8 cellular contexts compared by ENCODE assay signal in the genomic region with DNA sequence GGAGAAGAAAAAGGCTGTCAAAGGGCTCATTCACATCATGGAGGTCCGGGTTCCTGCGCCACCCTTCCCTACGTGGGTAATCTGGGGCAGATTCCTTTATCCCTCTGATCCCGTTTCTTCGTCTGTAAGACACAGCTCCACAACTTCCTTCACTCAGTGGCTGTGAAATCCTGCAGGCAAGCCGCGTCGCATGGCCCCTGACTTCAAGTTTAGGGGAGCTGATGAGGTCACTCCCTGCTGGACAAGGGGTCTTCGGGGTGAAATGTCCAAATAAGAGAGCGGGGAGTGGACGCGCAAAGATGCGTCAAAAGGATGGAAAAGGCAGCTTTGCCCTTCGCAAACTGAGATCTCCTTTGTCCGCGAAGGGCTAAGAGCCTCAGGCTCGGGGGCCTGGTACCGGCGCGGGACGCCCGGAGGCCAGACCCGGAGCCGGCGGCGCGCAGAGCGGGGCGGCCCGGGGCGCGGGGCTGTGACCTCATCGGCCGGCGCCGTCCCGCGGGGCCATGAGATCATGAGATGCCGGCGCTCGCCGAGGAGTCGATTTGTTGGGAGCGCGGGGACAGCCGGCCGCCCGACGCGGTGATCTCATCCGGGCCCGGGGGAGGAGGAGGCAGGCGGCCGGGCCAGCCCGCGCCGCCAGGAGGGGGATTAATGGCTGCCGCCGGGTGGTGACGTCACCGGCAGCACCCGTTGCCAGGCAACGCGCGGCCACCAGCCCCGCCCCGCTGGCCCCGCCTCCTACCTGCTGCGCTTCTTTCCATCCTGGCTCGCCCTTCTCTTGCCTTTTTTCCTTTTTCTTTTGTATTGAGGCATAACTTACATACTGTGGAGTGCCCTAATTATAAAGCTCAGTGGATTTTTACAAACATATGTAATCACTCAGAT.
DNase-seq lines count a peak whose midpoint lies in the region; TF ChIP-seq lines count a peak whose summit lies in the region.

No MANE protein-coding gene starts in this region.

- peak overlapping the region; percentile 41 for H2AFZ ChIP-seq in H9 (ENCODE audit: low read length)
- peak overlapping the region; percentile 98 for H2AFZ ChIP-seq in neuronal stem cell (ENCODE audit: low read length)

- H2BK15ac ChIP-seq in H9 (ENCODE audit: low read depth, low read length) (no peak overlapping the region), neuronal stem cell (ENCODE audit: low read length) (no peak overlapping the region)

- H3K79me1 ChIP-seq in H9 (ENCODE audit: insufficient read depth, low read depth, low read length, poor library complexity, severe bottlenecking) = no peaks in the 10 kb centered on the region
- peaks cover 2% of the 10 kb centered on the region for H3K79me1 ChIP-seq in neuronal stem cell (ENCODE audit: low read depth, low read length)

- no peaks in the 10 kb centered on the region for H3K79me2 ChIP-seq in H9 (ENCODE audit: insufficient read depth, low read length)

- H3K4ac ChIP-seq in H9 (ENCODE audit: low read depth, low read length) = peak overlapping the region; percentile 97
- no peak overlapping the region for H3K4ac ChIP-seq in neuronal stem cell (ENCODE audit: low read length)

- peak overlapping the region; percentile 92 for H4K8ac ChIP-seq in H9 (replicated peaks; ENCODE audit: insufficient read length, low read depth, low read length)
- peak overlapping the region; percentile 90 for H4K8ac ChIP-seq in neuronal stem cell (ENCODE audit: low read depth, low read length)

- peak overlapping the region; percentile 99 for H4K5ac ChIP-seq in H9 (ENCODE audit: insufficient read length, low read depth, low read length)

- H3K27ac Mint-ChIP-seq in H9 = peak overlapping the region; percentile 98 to 100 (median 100)

- H4K91ac ChIP-seq in H9 (ENCODE audit: insufficient read length, low read depth, low read length) (peak overlapping the region; percentile 43), neuronal stem cell (ENCODE audit: low read depth, low read length, poor library complexity) (no peak overlapping the region)

- no peak overlapping the region for H3K23ac ChIP-seq in H9 (ENCODE audit: insufficient read length, low read depth, low read length)
- H3K23ac ChIP-seq in neuronal stem cell (ENCODE audit: low read depth, low read length, poor library complexity) = peak overlapping the region; percentile 56

- no peak overlapping the region for H2BK20ac ChIP-seq in H9 (ENCODE audit: low read depth, low read length, poor library complexity, severe bottlenecking)

- H2BK12ac ChIP-seq in H9 (ENCODE audit: insufficient read length, low read depth, low read length) (peak overlapping the region; percentile 55), neuronal stem cell (ENCODE audit: low read length) (no peak overlapping the region)

- peak overlapping the region; percentile 96 for H3K18ac ChIP-seq in H9 (ENCODE audit: insufficient read length, low read depth, low read length)
- H3K18ac ChIP-seq in neuronal stem cell (ENCODE audit: low read length) = peak overlapping the region; percentile 92

- H2AK5ac ChIP-seq in H9 (ENCODE audit: insufficient read length, low read length) = no peak overlapping the region
- no peak overlapping the region for H2AK5ac ChIP-seq in neuronal stem cell (ENCODE audit: low read depth, low read length)

- H3K9ac ChIP-seq in H9 (ENCODE audit: extremely low read depth, insufficient read length, low read length) = peak overlapping the region; percentile 98
- H3K9ac ChIP-seq in neuronal stem cell (ENCODE audit: low read depth, low read length, poor library complexity) = peak overlapping the region; percentile 88
- peak overlapping the region; percentile 86 to 100 (median 98) for H3K9ac ChIP-seq in subcutaneous abdominal adipose tissue (ENCODE audit: low read length in 5 of 5)

- H3K9me3 Mint-ChIP-seq in H9 = no peaks in the 10 kb centered on the region; a peak in 1 of 5 replicates

- WGBS in H9 (ENCODE audit: extremely low coverage, insufficient read length, low lambda C conversion rate) = no CpG with 5 or more reads among the region's 70 CpGs
- WGBS in neuronal stem cell (ENCODE audit: extremely low coverage in 2 of 2, insufficient read length in 2 of 2, insufficient replicate concordance in 1 of 2), 2 donors = no CpG with 5 or more reads among the region's 70 CpGs

- H3K14ac ChIP-seq in H9 (ENCODE audit: insufficient read depth, low read length) (peak overlapping the region; percentile 97), neuronal stem cell (ENCODE audit: low read length) (peak overlapping the region; percentile 60)

- DNase-seq in G401 (ENCODE audit: low spot score) (peak; percentile 93), H9 (peak; percentile 92), MG63 (peak; percentile 92), SHP77 (lab: John Stamatoyannopoulos, UW) (peak; percentile 92 to 94), foreskin melanocyte (peak; percentile 80), neuronal stem cell (ENCODE audit: low spot score) (peak; percentile 91)
- peak; percentile 55 to 88 (median 72) for DNase-seq in activated naive CD4-positive, alpha-beta T cell (lab: John Stamatoyannopoulos, UW)

- H3K9me3 ChIP-seq in H9 (ENCODE audit: control insufficient read depth, low read depth, low read length) (no peaks in the 10 kb centered on the region), MG63 (no peaks in the 10 kb centered on the region), neuronal stem cell (replicated peaks in 1 of 2; ENCODE audit: control insufficient read depth in 2 of 2, insufficient read depth in 1 of 2, low read depth in 1 of 2, low read length in 2 of 2) (no peaks in the 10 kb centered on the region), subcutaneous abdominal adipose tissue (ENCODE audit: control insufficient read depth in 5 of 5, low read length in 5 of 5) (no peaks in the 10 kb centered on the region)

- H3K27ac ChIP-seq in H9 (ENCODE audit: insufficient read length, low read depth, low read length) (peak overlapping the region; percentile 85), neuronal stem cell (replicated peaks; ENCODE audit: low read length) (peak overlapping the region; percentile 95), subcutaneous abdominal adipose tissue (ENCODE audit: low read depth, low read length) (peak overlapping the region; percentile 94)

- no peaks in the 10 kb centered on the region for H4K20me1 ChIP-seq in H9 (ENCODE audit: control insufficient read depth, insufficient read depth, insufficient read length)

- no peaks in the 10 kb centered on the region for H3K36me3 ChIP-seq in MG63
- peaks cover 4 to 6% of the 10 kb centered on the region in 2 donors for H3K36me3 ChIP-seq in neuronal stem cell (replicated peaks in 1 of 2; ENCODE audit: control insufficient read depth in 2 of 2, insufficient read depth in 2 of 2, low read length in 2 of 2)
- H3K36me3 ChIP-seq in subcutaneous abdominal adipose tissue (ENCODE audit: control insufficient read depth in 5 of 5, insufficient read depth in 5 of 5, low read length in 5 of 5) = no peaks in the 10 kb centered on the region

- TF ChIP-seq CTCF in H9 (conservative IDR thresholded peaks at IDR 0.05) = no peak

- peak overlapping the region; percentile 46 for H3T11ph ChIP-seq in H9 (ENCODE audit: low read length)

- H2BK5ac ChIP-seq in H9 (ENCODE audit: insufficient read length, low read length) (peak overlapping the region; percentile 31), neuronal stem cell (ENCODE audit: low read length) (no peak overlapping the region)

- no peak overlapping the region for H3K56ac ChIP-seq in H9 (ENCODE audit: insufficient read length, low read depth, low read length)

- H3K27me3 Mint-ChIP-seq in H9 (ENCODE audit: low read depth) = no peaks in the 10 kb centered on the region

- peaks cover 6% of the 10 kb centered on the region for H3K23me2 ChIP-seq in H9 (ENCODE audit: insufficient read length, low read depth, low read length, poor library complexity, severe bottlenecking)

- in situ Hi-C loops in G401 (cut with HindIII; ENCODE audit: low sequenced_read_pairs) = no loop called here

- H3K4me1 Mint-ChIP-seq in H9 = peaks cover 12 to 28% of the 10 kb centered on the region in 2 experiments

- H3K4me2 ChIP-seq in H9 (ENCODE audit: insufficient read depth, insufficient read length, low read length) (peak overlapping the region; percentile 87), neuronal stem cell (ENCODE audit: insufficient read depth, low read length, poor library complexity, severe bottlenecking) (peak overlapping the region; percentile 78)

- H3K4me3 ChIP-seq in MG63 (peak overlapping the region; percentile 70), neuronal stem cell (ENCODE audit: low read length in 2 of 2) (peak overlapping the region; percentile 81 to 95), subcutaneous abdominal adipose tissue (ENCODE audit: low read depth in 1 of 5, low read length in 5 of 5) (peak overlapping the region; percentile 83 to 99 (median 95))

- H3K4me1 ChIP-seq in H9 (ENCODE audit: insufficient read depth, low read length) (no peaks in the 10 kb centered on the region), neuronal stem cell (ENCODE audit: control insufficient read depth in 2 of 2, insufficient read depth in 1 of 2, low read depth in 1 of 2, low read length in 2 of 2) (peaks cover 6 to 7% of the 10 kb centered on the region in 2 donors), subcutaneous abdominal adipose tissue (ENCODE audit: control insufficient read depth in 5 of 5, insufficient read depth in 5 of 5, low read length in 5 of 5) (peaks cover 0 to 16% (median 13%) of the 10 kb centered on the region in 5 donors)

- peak overlapping the region; percentile 96 to 97 for H3K4me3 Mint-ChIP-seq in H9

- H3K36me3 Mint-ChIP-seq in H9 (ENCODE audit: insufficient read depth in 1 of 3, low read depth in 3 of 3) = peaks cover 0 to 2% (median 0%) of the 10 kb centered on the region in 3 experiments; a peak in 1 of 7 replicates

- H3K27me3 ChIP-seq in H9 (ENCODE audit: insufficient read depth, low read length) (no peaks in the 10 kb centered on the region), MG63 (no peaks in the 10 kb centered on the region), neuronal stem cell (ENCODE audit: control insufficient read depth in 3 of 3, insufficient read depth in 3 of 3, low read depth in 1 of 3, low read length in 3 of 3) (no peaks in the 10 kb centered on the region), subcutaneous abdominal adipose tissue (ENCODE audit: control insufficient read depth in 5 of 5, insufficient read depth in 4 of 5, low read length in 5 of 5) (no peaks in the 10 kb centered on the region)

- H2BK120ac ChIP-seq in H9 (ENCODE audit: low read depth, low read length, poor library complexity, severe bottlenecking) (no peak overlapping the region), neuronal stem cell (ENCODE audit: low read depth, low read length) (no peak overlapping the region)

Comparison
In these comparisons a context has a peak if more than half of its experiments do, and no peak if none do; other contexts are left out.
1. Peak in every context shown above with its lines: DNase-seq, H3K4me3 ChIP-seq and H3K27ac ChIP-seq.